37 cellular contexts compared by ENCODE assay signal in genomic region chr11:91783173-91783572, GRCh38.
"Had no signal": no experiment of that assay in that cellular context is flagged by ENCODE, and none has a peak within 500 bp of the region (broad histone marks: within the 10 kb centered on the region; RNA-seq: fewer than 3 reads in every experiment).

No MANE protein-coding gene starts in this region.

- H3K27me3 ChIP-seq: MG63 had no signal

- DNase-seq: Karpas-422, Kasumi-1, MG63, MM.1S, MV-4-11, NCI-H1048, NCI-H1092, NCI-H1092 treated with DMSO at 0.1 percent for 48 hours, NCI-H1105, NCI-H1105 treated with DMSO at 0.1 percent for 48 hours, NCI-H1417, NCI-H1417 treated with DMSO at 0.1 percent for 48 hours, NCI-H1436, NCI-H1436 treated with DMSO at 0.1 percent for 48 hours, NCI-H146, NCI-H1694, NCI-H1694 treated with DMSO at 0.1 percent for 48 hours, NCI-H187, NCI-H187 treated with DMSO at 0.1 percent for 48 hours, NCI-H1930, NCI-H2029, NCI-H2029 treated with DMSO at 0.1 percent for 48 hours, NCI-H2081, NCI-H2081 treated with DMSO at 0.1 percent for 48 hours, NCI-H2107, NCI-H2171, NCI-H2171 treated with DMSO at 0.1 percent for 48 hours, NCI-H2227 treated with DMSO at 0.1 percent for 48 hours, NCI-H345, NCI-H446, NCI-H446 treated with DMSO at 0.1 percent for 48 hours, NCI-H510A, NCI-H510A treated with DMSO at 0.1 percent for 48 hours, NCI-H524, NCI-H524 treated with DMSO at 0.1 percent for 48 hours, NCI-H526, NCI-H526 treated with DMSO at 0.1 percent for 48 hours had no signal

- H3K4me3 ChIP-seq: MG63 had no signal

- H3K36me3 ChIP-seq: MG63 had no signal

- H3K9me3 ChIP-seq: MG63 had no signal
